ENCODE assay signal across 2 cellular contexts in the genomic region with DNA sequence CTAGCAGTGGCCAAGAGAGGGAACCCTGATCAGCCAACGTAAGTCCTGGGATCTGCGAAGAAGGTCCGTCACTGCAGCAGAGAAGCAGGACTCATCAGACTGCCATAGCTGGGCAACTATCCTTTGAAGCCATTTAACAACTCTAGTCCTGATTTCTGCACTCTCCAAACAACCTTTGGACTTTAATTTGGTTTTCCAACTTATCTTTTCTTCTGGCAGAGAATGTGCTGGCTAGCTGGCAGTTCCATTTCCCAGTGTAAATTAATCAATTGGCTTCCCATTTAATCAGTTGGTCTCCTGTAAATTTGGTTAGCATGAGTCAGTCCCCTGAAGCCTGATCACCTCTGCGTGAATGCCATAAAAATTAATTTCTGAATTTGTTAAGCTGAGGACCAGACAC.
TF ChIP-seq lines count a peak whose summit lies in the region.

No MANE protein-coding gene starts in this region.

TF ChIP-seq in liver, 16 proteins besides CTCF, POLR2A, EP300 and RAD21 (continued from another document):
- TF ChIP-seq, protein P1, sequence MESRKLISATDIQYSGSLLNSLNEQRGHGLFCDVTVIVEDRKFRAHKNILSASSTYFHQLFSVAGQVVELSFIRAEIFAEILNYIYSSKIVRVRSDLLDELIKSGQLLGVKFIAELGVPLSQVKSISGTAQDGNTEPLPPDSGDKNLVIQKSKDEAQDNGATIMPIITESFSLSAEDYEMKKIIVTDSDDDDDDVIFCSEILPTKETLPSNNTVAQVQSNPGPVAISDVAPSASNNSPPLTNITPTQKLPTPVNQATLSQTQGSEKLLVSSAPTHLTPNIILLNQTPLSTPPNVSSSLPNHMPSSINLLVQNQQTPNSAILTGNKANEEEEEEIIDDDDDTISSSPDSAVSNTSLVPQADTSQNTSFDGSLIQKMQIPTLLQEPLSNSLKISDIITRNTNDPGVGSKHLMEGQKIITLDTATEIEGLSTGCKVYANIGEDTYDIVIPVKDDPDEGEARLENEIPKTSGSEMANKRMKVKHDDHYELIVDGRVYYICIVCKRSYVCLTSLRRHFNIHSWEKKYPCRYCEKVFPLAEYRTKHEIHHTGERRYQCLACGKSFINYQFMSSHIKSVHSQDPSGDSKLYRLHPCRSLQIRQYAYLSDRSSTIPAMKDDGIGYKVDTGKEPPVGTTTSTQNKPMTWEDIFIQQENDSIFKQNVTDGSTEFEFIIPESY (IDR thresholded peaks at IDR 0.05) = no peak
- TF ChIP-seq SP1 (IDR thresholded peaks at IDR 0.05) = peak; percentile 19
- peak in 1 of 2 donors; percentile 8 for TF ChIP-seq RXRA (IDR thresholded peaks at IDR 0.05)
- TF ChIP-seq, protein P2, sequence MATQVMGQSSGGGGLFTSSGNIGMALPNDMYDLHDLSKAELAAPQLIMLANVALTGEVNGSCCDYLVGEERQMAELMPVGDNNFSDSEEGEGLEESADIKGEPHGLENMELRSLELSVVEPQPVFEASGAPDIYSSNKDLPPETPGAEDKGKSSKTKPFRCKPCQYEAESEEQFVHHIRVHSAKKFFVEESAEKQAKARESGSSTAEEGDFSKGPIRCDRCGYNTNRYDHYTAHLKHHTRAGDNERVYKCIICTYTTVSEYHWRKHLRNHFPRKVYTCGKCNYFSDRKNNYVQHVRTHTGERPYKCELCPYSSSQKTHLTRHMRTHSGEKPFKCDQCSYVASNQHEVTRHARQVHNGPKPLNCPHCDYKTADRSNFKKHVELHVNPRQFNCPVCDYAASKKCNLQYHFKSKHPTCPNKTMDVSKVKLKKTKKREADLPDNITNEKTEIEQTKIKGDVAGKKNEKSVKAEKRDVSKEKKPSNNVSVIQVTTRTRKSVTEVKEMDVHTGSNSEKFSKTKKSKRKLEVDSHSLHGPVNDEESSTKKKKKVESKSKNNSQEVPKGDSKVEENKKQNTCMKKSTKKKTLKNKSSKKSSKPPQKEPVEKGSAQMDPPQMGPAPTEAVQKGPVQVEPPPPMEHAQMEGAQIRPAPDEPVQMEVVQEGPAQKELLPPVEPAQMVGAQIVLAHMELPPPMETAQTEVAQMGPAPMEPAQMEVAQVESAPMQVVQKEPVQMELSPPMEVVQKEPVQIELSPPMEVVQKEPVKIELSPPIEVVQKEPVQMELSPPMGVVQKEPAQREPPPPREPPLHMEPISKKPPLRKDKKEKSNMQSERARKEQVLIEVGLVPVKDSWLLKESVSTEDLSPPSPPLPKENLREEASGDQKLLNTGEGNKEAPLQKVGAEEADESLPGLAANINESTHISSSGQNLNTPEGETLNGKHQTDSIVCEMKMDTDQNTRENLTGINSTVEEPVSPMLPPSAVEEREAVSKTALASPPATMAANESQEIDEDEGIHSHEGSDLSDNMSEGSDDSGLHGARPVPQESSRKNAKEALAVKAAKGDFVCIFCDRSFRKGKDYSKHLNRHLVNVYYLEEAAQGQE (IDR thresholded peaks at IDR 0.05) = no peak
- no peak for TF ChIP-seq TAF1 (conservative IDR thresholded peaks at IDR 0.05)
- TF ChIP-seq, protein P3, sequence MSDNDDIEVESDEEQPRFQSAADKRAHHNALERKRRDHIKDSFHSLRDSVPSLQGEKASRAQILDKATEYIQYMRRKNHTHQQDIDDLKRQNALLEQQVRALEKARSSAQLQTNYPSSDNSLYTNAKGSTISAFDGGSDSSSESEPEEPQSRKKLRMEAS (IDR thresholded peaks at IDR 0.05) = peak; percentile 23
- TF ChIP-seq FOXA2 (IDR thresholded peaks at IDR 0.05) = no peak
- no peak for TF ChIP-seq FOXA1 (IDR thresholded peaks at IDR 0.05)
TF ChIP-seq in liver: peak in this region for 6.

TF ChIP-seq in HepG2, 621 proteins besides CTCF, POLR2A, EP300 and RAD21 (continued from another document):
- TF ChIP-seq, protein P4, sequence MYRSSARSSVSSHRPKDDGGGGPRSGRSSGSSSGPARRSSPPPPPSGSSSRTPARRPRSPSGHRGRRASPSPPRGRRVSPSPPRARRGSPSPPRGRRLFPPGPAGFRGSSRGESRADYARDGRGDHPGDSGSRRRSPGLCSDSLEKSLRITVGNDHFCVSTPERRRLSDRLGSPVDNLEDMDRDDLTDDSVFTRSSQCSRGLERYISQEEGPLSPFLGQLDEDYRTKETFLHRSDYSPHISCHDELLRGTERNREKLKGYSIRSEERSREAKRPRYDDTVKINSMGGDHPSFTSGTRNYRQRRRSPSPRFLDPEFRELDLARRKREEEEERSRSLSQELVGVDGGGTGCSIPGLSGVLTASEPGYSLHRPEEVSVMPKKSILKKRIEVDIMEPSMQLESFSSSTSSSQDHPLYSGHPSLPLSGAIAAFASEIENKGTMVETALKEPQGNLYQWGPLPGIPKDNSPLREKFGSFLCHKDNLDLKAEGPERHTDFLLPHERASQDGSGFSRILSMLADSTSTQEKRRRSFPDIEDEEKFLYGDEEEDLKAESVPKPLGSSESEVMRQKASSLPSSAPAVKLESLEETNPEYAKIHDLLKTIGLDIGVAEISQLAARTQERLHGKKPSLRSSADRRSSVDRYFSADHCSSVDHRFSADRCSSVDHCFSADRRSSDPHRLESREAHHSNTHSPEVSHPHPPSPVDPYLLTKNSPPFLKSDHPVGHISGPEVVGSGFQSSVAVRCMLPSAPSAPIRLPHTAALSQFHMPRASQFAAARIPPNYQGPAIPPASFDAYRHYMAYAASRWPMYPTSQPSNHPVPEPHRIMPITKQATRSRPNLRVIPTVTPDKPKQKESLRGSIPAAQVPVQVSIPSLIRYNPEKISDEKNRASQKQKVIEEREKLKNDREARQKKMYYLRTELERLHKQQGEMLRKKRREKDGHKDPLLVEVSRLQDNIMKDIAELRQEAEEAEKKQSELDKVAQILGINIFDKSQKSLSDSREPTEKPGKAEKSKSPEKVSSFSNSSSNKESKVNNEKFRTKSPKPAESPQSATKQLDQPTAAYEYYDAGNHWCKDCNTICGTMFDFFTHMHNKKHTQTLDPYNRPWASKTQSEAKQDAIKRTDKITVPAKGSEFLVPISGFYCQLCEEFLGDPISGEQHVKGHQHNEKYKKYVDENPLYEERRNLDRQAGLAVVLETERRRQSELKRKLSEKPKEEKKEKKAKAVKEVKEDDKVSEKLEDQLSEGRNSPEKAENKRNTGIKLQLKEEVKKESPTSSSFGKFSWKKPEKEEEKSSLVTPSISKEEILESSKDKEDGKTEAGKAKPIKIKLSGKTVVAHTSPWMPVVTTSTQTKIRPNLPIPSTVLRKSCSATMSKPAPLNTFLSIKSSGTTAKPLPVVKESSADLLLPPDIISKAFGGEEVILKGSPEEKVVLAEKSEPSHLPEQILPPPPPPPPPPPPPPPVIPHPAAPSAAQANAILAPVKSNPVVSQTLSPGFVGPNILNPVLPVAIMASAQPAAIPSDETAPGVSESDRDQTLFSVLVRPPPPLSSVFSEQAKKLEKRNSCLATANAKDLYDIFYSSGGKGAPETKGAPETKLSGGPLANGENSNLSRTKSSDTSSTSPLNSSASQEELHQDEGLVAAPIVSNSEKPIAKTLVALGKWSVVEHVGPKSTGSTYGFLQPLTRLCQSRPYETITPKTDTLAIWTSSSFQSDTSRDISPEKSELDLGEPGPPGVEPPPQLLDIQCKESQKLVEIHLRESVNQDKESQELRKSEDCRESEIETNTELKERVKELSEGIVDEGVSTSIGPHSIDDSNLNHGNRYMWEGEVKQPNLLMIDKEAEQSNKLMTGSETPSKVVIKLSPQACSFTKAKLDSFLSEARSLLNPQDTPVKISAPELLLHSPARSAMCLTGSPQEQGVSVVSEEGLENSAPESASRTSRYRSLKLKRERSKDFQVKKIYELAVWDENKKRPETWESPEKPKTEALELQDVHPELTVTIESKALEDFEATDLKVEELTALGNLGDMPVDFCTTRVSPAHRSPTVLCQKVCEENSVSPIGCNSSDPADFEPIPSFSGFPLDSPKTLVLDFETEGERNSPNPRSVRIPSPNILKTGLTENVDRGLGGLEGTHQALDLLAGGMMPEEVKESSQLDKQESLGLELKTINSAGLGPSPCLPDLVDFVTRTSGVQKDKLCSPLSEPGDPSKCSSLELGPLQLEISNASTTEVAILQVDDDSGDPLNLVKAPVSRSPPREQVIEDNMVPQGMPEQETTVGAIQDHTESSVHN (CRISPR knock-in tag; IDR thresholded peaks at IDR 0.05) = no peak
